ENCODE assay signal across 25 cellular contexts in genomic region chr15:38103564-38103963, GRCh38.
A peak's percentile ranks its signal among the peaks of the same experiment; 100 is the strongest.
DNase-seq lines count a peak whose midpoint lies in the region; ATAC-seq, FAIRE-seq and TF ChIP-seq lines count a peak whose summit lies in the region.
"Had no signal": no experiment of that assay in that cellular context is flagged by ENCODE, and none has a peak within 500 bp of the region (broad histone marks: within the 10 kb centered on the region; RNA-seq: fewer than 3 reads in every experiment).

No MANE protein-coding gene starts in this region.

- DNase-seq in HT-29 (ENCODE audit: low spot score) (peak; percentile 41), SW480 (ENCODE audit: low spot score) (peak; percentile 35), left colon (no peak), small intestine (peak; percentile 43), GM12891 (ENCODE audit: insufficient read length, low spot score) (no peak), RPMI8226 (no peak), NCI-H748 (lab: John Stamatoyannopoulos, UW; ENCODE audit: unreplicated experiment) (no peak)
- DNase-seq: 8988T; ACHN; AML-193; BE2C; CD4-positive, alpha-beta T cell; CD8-positive, alpha-beta memory T cell; DMS 273 treated with DMSO at 0.1 percent for 48 hours; DMS79; EL; GF-D8; GOT3; HFFc6 had no signal

- no peak for TF ChIP-seq POLR2A in GM12891 (IDR thresholded peaks at IDR 0.05; ENCODE audit: low read depth, low read length)

- H3K36me3 ChIP-seq in small intestine (ENCODE audit: control insufficient read depth in 2 of 2, insufficient read depth in 2 of 2, low read length in 2 of 2): no peaks in the 10 kb centered on the region
- H3K36me3 ChIP-seq: BE2C; BLaER1 treated with 17β-estradiol and CSF1 and Interleukin-3, amounts not matched to agents 10 nM and 100 nM; HAP-1 had no signal

- 14 to 67% (median 44%) methylated on average over 1 of the region's 1 CpG for WGBS in small intestine, 3 donors

- H3K27ac ChIP-seq in small intestine (ENCODE audit: low read depth in 1 of 2, low read length in 1 of 2): no peak overlapping the region
- H3K27ac ChIP-seq: A549; BLaER1 treated with 17β-estradiol and CSF1 and Interleukin-3, amounts not matched to agents 10 nM and 100 nM had no signal

- H3K27me3 ChIP-seq in small intestine (ENCODE audit: control insufficient read depth in 2 of 2, insufficient read depth in 2 of 2, low read length in 2 of 2): no peaks in the 10 kb centered on the region
- H3K27me3 ChIP-seq: BLaER1 treated with 17β-estradiol and CSF1 and Interleukin-3, amounts not matched to agents 10 nM and 100 nM had no signal

- peak; percentile 91 for ATAC-seq in left colon
- ATAC-seq: A549 had no signal

- FAIRE-seq in small intestine (lab: Jason Lieb, UNC): no peak
- no peak for FAIRE-seq in GM12891 (lab: Jason Lieb, UNC)
- FAIRE-seq: A549, D721Med, GM12892, H54 had no signal

- H3K4me3 ChIP-seq in small intestine (ENCODE audit: low read depth in 1 of 2, low read length in 2 of 2): no peak overlapping the region
- H3K4me3 ChIP-seq: A549; BLaER1 treated with 17β-estradiol and CSF1 and Interleukin-3, amounts not matched to agents 10 nM and 100 nM; HAP-1 had no signal

- no peaks in the 10 kb centered on the region for H3K4me1 ChIP-seq in small intestine (ENCODE audit: control insufficient read depth in 2 of 2, insufficient read depth in 1 of 2, low read depth in 1 of 2, low read length in 1 of 2)
- H3K4me1 ChIP-seq: A549; BE2C; BLaER1 treated with 17β-estradiol and CSF1 and Interleukin-3, amounts not matched to agents 10 nM and 100 nM; HAP-1 had no signal

- H3K9me3 ChIP-seq in small intestine (ENCODE audit: control insufficient read depth, low read depth): no peaks in the 10 kb centered on the region
- H3K9me3 ChIP-seq: A549, BE2C, HAP-1 had no signal

- intact Hi-C loops in left colon (cut with DNase I, micrococcal nuclease): no loop called here

TF ChIP-seq in GM12891, 5 proteins besides CTCF, POLR2A, EP300 and RAD21:
- TF ChIP-seq POU2F2 (IDR thresholded peaks at IDR 0.05; ENCODE audit: low read depth, low read length) (no peak), POLR2AphosphoS5 (IDR thresholded peaks at IDR 0.05; ENCODE audit: low read depth, low read length) (no peak), SPI1 (IDR thresholded peaks at IDR 0.05; ENCODE audit: low read depth, low read length) (no peak), TAF1 (IDR thresholded peaks at IDR 0.05; ENCODE audit: low read depth, low read length) (no peak), PAX5 (IDR thresholded peaks at IDR 0.05; ENCODE audit: insufficient read depth, low read length, severe bottlenecking) (no peak)

Comparison
In these comparisons a context has a peak if more than half of its experiments do, and no peak if none do; other contexts are left out.
1. DNase-seq: peak in HT-29 (single experiment), SW480 (single experiment) and small intestine (single experiment); none in left colon (0 of 2), GM12891 (single experiment), RPMI8226 (single experiment) and NCI-H748 (single experiment).